24 cellular contexts compared by ENCODE assay signal in the genomic region with DNA sequence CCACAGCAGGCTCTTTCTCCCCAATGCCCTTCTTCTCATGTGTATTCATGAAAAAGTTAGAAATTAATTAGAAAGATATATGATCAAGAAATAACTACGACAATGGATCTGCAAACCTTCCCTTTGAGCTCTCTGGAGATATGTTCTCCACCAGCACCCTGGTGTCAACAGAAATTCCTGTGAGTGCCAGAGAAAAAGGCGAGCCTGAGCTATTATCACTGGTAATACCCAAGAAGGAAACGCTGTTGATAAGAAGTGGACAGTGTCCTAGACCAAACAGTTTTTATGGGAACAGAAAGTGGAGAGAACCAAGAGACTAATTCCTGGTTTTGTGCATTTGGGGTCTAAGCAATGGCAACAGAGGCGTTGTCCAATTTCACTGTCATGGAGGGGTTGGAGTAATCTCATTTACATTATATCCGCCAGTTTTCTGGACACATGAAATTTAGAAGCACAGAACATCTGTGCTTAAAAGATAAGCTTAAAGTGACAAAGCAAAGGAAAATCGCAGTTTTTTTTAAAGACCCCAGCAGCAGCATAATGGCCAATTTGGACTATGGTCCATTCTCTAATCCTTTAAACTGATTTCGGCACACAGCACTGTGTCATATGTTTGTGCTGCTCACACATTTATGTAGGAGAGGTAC.
"Had no signal": no experiment of that assay in that cellular context is flagged by ENCODE, and none has a peak within 500 bp of the region (broad histone marks: within the 10 kb centered on the region; RNA-seq: fewer than 3 reads in every experiment).

No MANE protein-coding gene starts in this region.

- H3K9me3 ChIP-seq: ovary, suprapubic skin, thyroid gland had no signal

- H3K4me3 ChIP-seq: lower lobe of right lung, ovary, smooth muscle cell, suprapubic skin, thyroid gland had no signal

- ATAC-seq: effector memory CD8-positive, alpha-beta T cell; left ventricle myocardium superior; lower lobe of right lung; natural killer cell; sciatic nerve; stimulated activated naive CD8-positive, alpha-beta T cell treated with anti-CD3 and anti-CD28 coated beads, Interleukin-15, amount 100 ng/mL, for 72 hours had no signal

- DNase-seq: cerebellar nuclear complex; cortex of kidney; effector memory CD8-positive, alpha-beta T cell; head of caudate nucleus; hippocampal formation; immature natural killer cell; islet precursor cell; kidney glomerular epithelial cell; left ventricle myocardium superior; lower lobe of right lung; natural killer cell; occipital lobe; ovary; retina; stimulated activated CD4-positive, alpha-beta T cell treated with anti-CD3 and anti-CD28 coated beads, Interleukin-12 subunit alpha, Interleukin-12 subunit beta, amount 100 ng/mL, for 4 hours; stimulated activated CD4-positive, alpha-beta T cell treated with anti-CD3 and anti-CD28 coated beads, Interleukin-1b, Interleukin-23, amount 100 ng/mL, for 48 hours; stimulated activated CD4-positive, alpha-beta T cell treated with anti-CD3 and anti-CD28 coated beads, Interleukin-4, amount 100 ng/mL, for 1 hour; stimulated activated CD8-positive, alpha-beta memory T cell treated with anti-CD3 and anti-CD28 coated beads, Interleukin-4, amount 100 ng/mL, for 48 hours; stimulated activated naive CD4-positive, alpha-beta T cell; stimulated activated naive CD8-positive, alpha-beta T cell treated with anti-CD3 and anti-CD28 coated beads, Interleukin-15, amount 100 ng/mL, for 72 hours; thyroid gland had no signal

- H3K27ac ChIP-seq: lower lobe of right lung, ovary, suprapubic skin, thyroid gland had no signal

- H3K36me3 ChIP-seq: lower lobe of right lung, ovary, suprapubic skin, thyroid gland had no signal

- H3K4me1 ChIP-seq: lower lobe of right lung, suprapubic skin had no signal

- H3K27me3 ChIP-seq: ovary, suprapubic skin, thyroid gland had no signal
